ENCODE assay signal across 8 cellular contexts in genomic region chr3:152258448-152259302, GRCh38. TPM values are rescaled to one million over a fixed set of nuclear protein-coding genes. Genes with fewer than 3 reads are reported as not detected.
A peak's percentile ranks its signal among the peaks of the same experiment; 100 is the strongest.
DNase-seq lines count a peak whose midpoint lies in the region; ATAC-seq and TF ChIP-seq lines count a peak whose summit lies in the region.

No MANE protein-coding gene starts in this region.

- 93 to 95% methylated on average over 3 to 6 of the region's 6 CpGs for WGBS in endodermal cell (ENCODE audit: insufficient coverage in 1 of 2, insufficient read length in 1 of 2), 2 experiments

- H3K9me3 ChIP-seq in AG04450 (ENCODE audit: control insufficient read depth, insufficient read depth, low read length) (no peaks in the 10 kb centered on the region), endodermal cell (ENCODE audit: control insufficient read depth, low read length) (peaks cover 5% of the 10 kb centered on the region)

- peak overlapping the region; percentile 23 for H3K27ac ChIP-seq in AG04450 (ENCODE audit: low read depth, low read length)
- H3K27ac ChIP-seq in endodermal cell (ENCODE audit: low read depth, low read length) = no peak overlapping the region

- no peaks in the 10 kb centered on the region for H3K4me1 ChIP-seq in endodermal cell (ENCODE audit: control insufficient read depth, insufficient read depth, low read length)

- H3K27me3 ChIP-seq in AG04450 (ENCODE audit: control insufficient read depth, insufficient read depth, low read length) (no peaks in the 10 kb centered on the region), endodermal cell (ENCODE audit: control insufficient read depth, insufficient read depth, low read length, poor library complexity, severe bottlenecking) (peaks cover 99% of the 10 kb centered on the region)

- intact Hi-C loops in left ventricle myocardium superior (cut with micrococcal nuclease) = no loop called here

- H3K9ac ChIP-seq in endodermal cell (ENCODE audit: extremely low read depth, low read length, poor library complexity, severe bottlenecking) = no peak overlapping the region

- no peak overlapping the region for H3K27ac Mint-ChIP-seq in endodermal cell

- H3K27me3 Mint-ChIP-seq in endodermal cell (ENCODE audit: insufficient read depth) = peaks cover 98% of the 10 kb centered on the region

- peaks cover 2% of the 10 kb centered on the region for H3K4me1 Mint-ChIP-seq in endodermal cell

- H3K9me3 Mint-ChIP-seq in endodermal cell = no peaks in the 10 kb centered on the region

- CTCF ChIA-PET in AG04450 (lab: Charles Lee) = interaction anchor here (0.9 kb wide), 1 partner anchor 41 kb away, joined by 3 read pairs; no protein-coding TSS in a partner anchor

- POLR2A ChIA-PET in AG04450 (lab: Yijun Ruan, JAX) = no interaction called here

- TF ChIP-seq CTCF in AG04450 (IDR thresholded peaks at IDR 0.05; ENCODE audit: low read depth, low read length) = no peak
- TF ChIP-seq CTCF in endodermal cell (conservative IDR thresholded peaks at IDR 0.05) = no peak

- DNase-seq in AG04450 (ENCODE audit: low read depth, low spot score) (peak; percentile 82), NOMO-1 (lab: John Stamatoyannopoulos, UW; ENCODE audit: unreplicated experiment in 2 of 2) (peak; percentile 97 to 100), left ventricle myocardium superior (peak; percentile 23), NCI-H2081 (lab: John Stamatoyannopoulos, UW) (no peak), endodermal cell (no peak)
- DNase-seq in activated naive CD4-positive, alpha-beta T cell treated with Interleukin-2 at 50 U/mL for 16 hours = peak; percentile 72
- peak; percentile 33 for DNase-seq in stimulated activated CD4-positive, alpha-beta T cell treated with anti-CD3 and anti-CD28 coated beads, Interleukin-4, amount 100 ng/mL, for 1 hour

- no peaks in the 10 kb centered on the region for H3K36me3 ChIP-seq in endodermal cell (ENCODE audit: control insufficient read depth, insufficient read depth, low read length)

- no peak overlapping the region for H3K4me3 Mint-ChIP-seq in endodermal cell

- H3K4me3 ChIP-seq in AG04450 (ENCODE audit: low read depth, low read length) = no peak overlapping the region
- no peak overlapping the region for H3K4me3 ChIP-seq in endodermal cell (ENCODE audit: low read length)

- H3K36me3 Mint-ChIP-seq in endodermal cell (ENCODE audit: low read depth) = no peaks in the 10 kb centered on the region

- ATAC-seq in GM21825 (IDR thresholded peaks at IDR 0.05; ENCODE audit: unreplicated experiment) = peak; percentile 43
- ATAC-seq in left ventricle myocardium superior = peak; percentile 93

RNA-seq across cellular contexts. Expression of gene MBNL1, which starts 10.1 kb away (rescaled TPM):
- polyA plus RNA-seq in AG04450 (2011; rRNA removed) = 92.1 and 95.5 TPM in 2 replicates
- polyA minus RNA-seq in AG04450 (2011; rRNA and poly(A)+ RNA removed) = 295 and 329 TPM in 2 replicates
- total RNA-seq in left ventricle myocardium superior (172 TPM), endodermal cell (1 to 10 TPM; 1.3 to 4.9 TPM)
- polyA plus RNA-seq in endodermal cell (2013, experiment 1 of 2) = 15.2 TPM
- 13.7 TPM for polyA plus RNA-seq in endodermal cell (2013, experiment 2 of 2)

Comparison
In these comparisons a context has a peak if more than half of its experiments do, and no peak if none do; other contexts are left out.
1. DNase-seq: peak in AG04450 (single experiment), NOMO-1 (2 of 2), activated naive CD4-positive, alpha-beta T cell treated with Interleukin-2 at 50 U/mL for 16 hours (single experiment), left ventricle myocardium superior (single experiment) and stimulated activated CD4-positive, alpha-beta T cell treated with anti-CD3 and anti-CD28 coated beads, Interleukin-4, amount 100 ng/mL, for 1 hour (single experiment); none in NCI-H2081 (0 of 2) and endodermal cell (single experiment).
2. RNA of gene MBNL1, which starts 10.1 kb away (total RNA-seq): 172 TPM in left ventricle myocardium superior (single experiment); 1.3 to 4.9 TPM in endodermal cell; every median in the first group is over 10 times any median in the second.